Comparison of ENCODE assay signal across 22 cellular contexts in the genomic region with DNA sequence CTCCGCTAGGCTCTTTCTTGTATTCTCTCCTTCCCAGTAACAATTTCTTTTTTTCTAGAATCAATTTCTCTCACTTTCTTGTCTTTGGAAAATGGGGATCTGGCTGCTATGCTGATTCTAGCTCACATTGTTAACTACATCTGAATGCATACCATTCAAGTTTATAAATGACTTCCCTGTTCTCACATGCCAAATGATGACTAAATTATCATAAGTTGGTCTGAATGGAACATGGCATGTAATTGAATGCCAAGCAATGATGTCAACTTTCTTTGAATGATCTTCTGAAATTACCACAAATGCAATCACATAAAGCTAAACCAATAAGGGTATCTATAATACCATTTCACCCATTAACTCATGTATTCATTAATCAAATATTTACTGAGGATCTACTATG.
"Had no signal": no experiment of that assay in that cellular context is flagged by ENCODE, and none has a peak within 500 bp of the region (broad histone marks: within the 10 kb centered on the region; RNA-seq: fewer than 3 reads in every experiment).

No MANE protein-coding gene starts in this region.

- H3K27ac Mint-ChIP-seq: naive thymus-derived CD8-positive, alpha-beta T cell; neural progenitor cell; type B pancreatic cell had no signal

- H3K9me3 Mint-ChIP-seq: neural progenitor cell, type B pancreatic cell had no signal

- H3K9ac ChIP-seq: neural progenitor cell had no signal

- FAIRE-seq: endometrium, islet of Langerhans, urothelium cell line had no signal

- H3K27me3 Mint-ChIP-seq: naive thymus-derived CD8-positive, alpha-beta T cell had no signal

- DNase-seq: central memory CD4-positive, alpha-beta T cell; cortex of kidney; effector memory CD4-positive, alpha-beta T cell; esophagus squamous epithelium; foreskin fibroblast; hippocampal formation; kidney glomerular epithelial cell; mammary epithelial cell; naive thymus-derived CD8-positive, alpha-beta T cell; nucleus accumbens; ovary; stimulated activated naive CD4-positive, alpha-beta T cell; thyroid gland had no signal

- H3K9me3 ChIP-seq: esophagus squamous epithelium, ovary, prostate gland, suprapubic skin, thyroid gland had no signal

- H3K27me3 ChIP-seq: esophagus squamous epithelium, ovary, suprapubic skin, thyroid gland had no signal

- H3K36me3 Mint-ChIP-seq: neural progenitor cell, type B pancreatic cell had no signal

- H3K4me2 ChIP-seq: neural progenitor cell had no signal

- H3K36me3 ChIP-seq: esophagus squamous epithelium, neural progenitor cell, ovary, prostate gland, suprapubic skin, thyroid gland had no signal

- H3K27ac ChIP-seq: esophagus squamous epithelium, neural progenitor cell, ovary, prostate gland, suprapubic skin, thyroid gland had no signal

- H2AFZ ChIP-seq: neural progenitor cell had no signal

- ATAC-seq: left lobe of liver; naive thymus-derived CD8-positive, alpha-beta T cell; sciatic nerve had no signal

- H3K4me1 ChIP-seq: neural progenitor cell, prostate gland, suprapubic skin, thyroid gland had no signal

- H3K4me3 Mint-ChIP-seq: naive thymus-derived CD8-positive, alpha-beta T cell; neural progenitor cell; type B pancreatic cell had no signal

- H3K4me3 ChIP-seq: esophagus squamous epithelium, neural progenitor cell, ovary, prostate gland, suprapubic skin, thyroid gland had no signal
